In the genomic region with DNA sequence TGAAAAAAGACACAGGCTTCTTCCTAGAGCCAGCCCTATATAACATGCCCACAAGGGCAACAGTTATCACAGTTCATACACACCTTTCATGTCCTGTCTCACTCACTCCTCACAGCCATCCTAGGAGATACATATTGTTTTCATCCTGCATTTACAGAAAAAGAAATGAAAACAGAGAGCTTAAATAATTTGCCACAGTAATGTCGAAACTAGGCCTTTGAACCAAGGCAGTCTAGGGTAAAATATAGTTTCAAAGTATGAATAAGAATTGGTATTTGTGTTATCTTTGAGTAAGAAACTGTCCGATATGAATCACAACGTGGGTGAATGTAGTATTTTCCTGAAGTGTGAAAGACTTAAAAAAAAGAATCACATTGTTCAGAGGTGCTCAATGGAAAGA, we compare ENCODE assay signal across 19 cellular contexts. TPM values are rescaled to one million over a fixed set of nuclear protein-coding genes. Genes with fewer than 3 reads are reported as not detected.
DNase-seq lines count a peak whose midpoint lies in the region; ATAC-seq, FAIRE-seq and TF ChIP-seq lines count a peak whose summit lies in the region.
"Had no signal": no experiment of that assay in that cellular context is flagged by ENCODE, and none has a peak within 500 bp of the region (broad histone marks: within the 10 kb centered on the region; RNA-seq: fewer than 3 reads in every experiment).

No MANE protein-coding gene starts in this region.

- no peak overlapping the region for H3K4me3 ChIP-seq in kidney (ENCODE audit: low read length in 2 of 2)
- H3K4me3 ChIP-seq: neural progenitor cell, tibial nerve had no signal

- TF ChIP-seq CTCF in kidney (IDR thresholded peaks at IDR 0.05; ENCODE audit: borderline replicate concordance, extremely low read depth, insufficient read depth): no peak
- no peak for TF ChIP-seq CTCF in CD14-positive monocyte (IDR thresholded peaks at IDR 0.05)

- H3K9me3 Mint-ChIP-seq in CD14-positive monocyte: no peaks in the 10 kb centered on the region
- H3K9me3 Mint-ChIP-seq: CD8-positive, alpha-beta memory T cell; neural progenitor cell had no signal

- no peaks in the 10 kb centered on the region for H3K4me1 Mint-ChIP-seq in CD14-positive monocyte
- H3K4me1 Mint-ChIP-seq: CD8-positive, alpha-beta memory T cell; neural progenitor cell had no signal

- H3K9ac ChIP-seq in kidney (ENCODE audit: low read length in 2 of 2): no peak overlapping the region
- H3K9ac ChIP-seq: neural progenitor cell had no signal

- no peaks in the 10 kb centered on the region for H3K36me3 Mint-ChIP-seq in CD14-positive monocyte
- H3K36me3 Mint-ChIP-seq: CD8-positive, alpha-beta memory T cell had no signal

- ATAC-seq in GM18870 (IDR thresholded peaks at IDR 0.05; ENCODE audit: unreplicated experiment) (peak; percentile 98), GM21526 (IDR thresholded peaks at IDR 0.05; ENCODE audit: low FRiP score, unreplicated experiment) (peak; percentile 88), HG03039 (IDR thresholded peaks at IDR 0.05; ENCODE audit: unreplicated experiment) (peak; percentile 96), HG03575 (IDR thresholded peaks at IDR 0.05; ENCODE audit: extremely low read depth, insufficient number of reproducible peaks, low FRiP score, unreplicated experiment) (peak; percentile 95)
- ATAC-seq: HCT116, left ventricle myocardium superior had no signal

- no peak overlapping the region for H3K27ac Mint-ChIP-seq in CD14-positive monocyte
- H3K27ac Mint-ChIP-seq: CD8-positive, alpha-beta memory T cell; neural progenitor cell had no signal

- no peaks in the 10 kb centered on the region for H3K27me3 Mint-ChIP-seq in CD14-positive monocyte (ENCODE audit: low read depth in 3 of 3)

- no peak for FAIRE-seq in kidney (lab: Jason Lieb, UNC)
- FAIRE-seq: endothelial cell of umbilical vein had no signal

- H3K27ac ChIP-seq in kidney (ENCODE audit: low read depth in 2 of 2, low read length in 2 of 2): no peak overlapping the region
- H3K27ac ChIP-seq: neural progenitor cell, tibial nerve had no signal

- H3K36me3 ChIP-seq in kidney (ENCODE audit: control insufficient read depth in 1 of 2, insufficient read depth in 2 of 2, low read length in 2 of 2): peaks cover 3 to 21% of the 10 kb centered on the region in 2 donors

- DNase-seq in superior temporal gyrus (ENCODE audit: extremely low spot score) (no peak), kidney (no peak), CD14-positive monocyte (ENCODE audit: low spot score) (no peak), NCI-H2107 (lab: John Stamatoyannopoulos, UW) (no peak)
- DNase-seq: activated CD4-positive, alpha-beta T cell treated with anti-CD3 and anti-CD28 coated beads for 48 hours; activated effector memory CD4-positive, alpha-beta T cell treated with anti-CD3 and anti-CD28 coated beads, Interleukin-2, amount 50 U/mL, for 16 hours; CD8-positive, alpha-beta memory T cell; head of caudate nucleus; KG1; left ventricle myocardium superior; NCI-H187 treated with DMSO at 0.1 percent for 48 hours had no signal

- H3K9me3 ChIP-seq in kidney (ENCODE audit: control insufficient read depth in 1 of 2, low read length in 2 of 2): no peaks in the 10 kb centered on the region
- H3K9me3 ChIP-seq: tibial nerve had no signal

- H3K4me1 ChIP-seq in kidney (ENCODE audit: control insufficient read depth in 1 of 2, insufficient read depth in 1 of 2, low read depth in 1 of 2, low read length in 2 of 2): no peaks in the 10 kb centered on the region
- H3K4me1 ChIP-seq: neural progenitor cell, tibial nerve had no signal

- H3K4me3 Mint-ChIP-seq in CD14-positive monocyte: no peak overlapping the region
- H3K4me3 Mint-ChIP-seq: CD8-positive, alpha-beta memory T cell; neural progenitor cell had no signal

- intact Hi-C loops in kidney (cut with DNase I) (no loop called here), CD14-positive monocyte (cut with micrococcal nuclease) (no loop called here)

RNA-seq across cellular contexts. Expression of a gene that starts 26.8 kb away (rescaled TPM):
- total RNA-seq in kidney: 144 TPM
- polyA plus RNA-seq in kidney (ENCODE audit: insufficient read depth, low read depth, low replicate concordance) (174 TPM), CD14-positive monocyte (under 1 TPM in 1 of 2 donors, not detected in 1; 0.35 TPM)
- total RNA-seq: CD8-positive, alpha-beta memory T cell; left ventricle myocardium superior had no signal
- polyA plus RNA-seq: CD8-positive, alpha-beta memory T cell had no signal

Comparison
In these comparisons a context has a peak if more than half of its experiments do, and no peak if none do; other contexts are left out.
1. RNA of a gene that starts 26.8 kb away (polyA plus RNA-seq): 174 TPM in kidney (single experiment); 0.35 TPM in CD14-positive monocyte; every median in the first group is over 100 times any median in the second.
2. Peak in every context shown above with its lines, with median percentiles within 50 percentile points of each other: ATAC-seq.